In genomic region chr19:18361646-18362045, GRCh38 we compare ENCODE assay signal across 16 cellular contexts. TPM values are rescaled to one million over a fixed set of nuclear protein-coding genes. Genes with fewer than 3 reads are reported as not detected.
DNase-seq lines count a peak whose midpoint lies in the region; ATAC-seq, FAIRE-seq and TF ChIP-seq lines count a peak whose summit lies in the region.
"Had no signal": no experiment of that assay in that cellular context is flagged by ENCODE, and none has a peak within 500 bp of the region (broad histone marks: within the 10 kb centered on the region; RNA-seq: fewer than 3 reads in every experiment).

No MANE protein-coding gene starts in this region.

- H3K79me1 ChIP-seq in trophoblast cell (ENCODE audit: low read length): peaks cover 26% of the 10 kb centered on the region

- H3K79me2 ChIP-seq in K562 (ENCODE audit: control insufficient read depth, insufficient read depth, low read length): peaks cover 10% of the 10 kb centered on the region; the same call in 2 of the 3 replicates
- H3K79me2 ChIP-seq in trophoblast cell (ENCODE audit: control insufficient read depth, insufficient read depth, low read length, poor library complexity): peaks cover 3% of the 10 kb centered on the region
- no peaks in the 10 kb centered on the region for H3K79me2 ChIP-seq in SK-N-SH (ENCODE audit: insufficient read depth)

- H3K27me3 ChIP-seq in K562 (ENCODE audit: control insufficient read depth in 2 of 2, insufficient read depth in 2 of 2, low read length in 2 of 2): no peaks in the 10 kb centered on the region
- no peaks in the 10 kb centered on the region for H3K27me3 ChIP-seq in trophoblast cell (ENCODE audit: insufficient read depth, low read length)
- H3K27me3 ChIP-seq in SK-N-SH (ENCODE audit: insufficient read depth): no peaks in the 10 kb centered on the region
- H3K27me3 ChIP-seq: BE2C had no signal

- POLR2A ChIA-PET in HEK293 (lab: Yijun Ruan, JAX) (no interaction called here), K562 (lab: Yijun Ruan, JAX) (interaction anchor here (1.0 to 13.9 kb wide), 3 partner anchors 13 to 26 kb away, joined by 3 to 207 read pairs (median 3); partner anchors contain the start of gene GDF15), SK-N-SH (lab: Yijun Ruan, JAX) (no interaction called here)

- in situ Hi-C loops in K562 (cut with MboI): no loop called here

- H3K4me1 ChIP-seq in HEK293 (ENCODE audit: control insufficient read depth, insufficient read depth, low read length) (no peaks in the 10 kb centered on the region; the same call in 1 of the 2 replicates), K562 (replicated peaks in 1 of 2; ENCODE audit: control insufficient read depth in 2 of 2, insufficient read depth in 2 of 2, low read length in 2 of 2) (peaks cover 35 to 36% of the 10 kb centered on the region in 2 experiments), trophoblast cell (ENCODE audit: control insufficient read depth in 1 of 2, insufficient read depth in 2 of 2, low read length in 2 of 2) (peaks cover 18 to 21% of the 10 kb centered on the region in 2 experiments), SK-N-SH (ENCODE audit: control insufficient read depth in 1 of 2, insufficient read depth in 2 of 2, low read depth in 1 of 2, low read length in 1 of 2) (peaks cover 20 to 23% of the 10 kb centered on the region in 2 experiments; a peak in 3 of 4 replicates)

- peak overlapping the region; percentile 24 for H2BK120ac ChIP-seq in trophoblast cell (ENCODE audit: insufficient read depth, low read length, poor library complexity)

- no peaks in the 10 kb centered on the region for H3K9me2 ChIP-seq in SK-N-SH

- TF ChIP-seq EP300 in K562 (IDR thresholded peaks at IDR 0.05; ENCODE audit: low read length) (no peak), SK-N-SH (IDR thresholded peaks at IDR 0.05; ENCODE audit: borderline replicate concordance in 1 of 2, low read depth in 1 of 2, low read length in 1 of 2) (no peak)

- H2AK5ac ChIP-seq in trophoblast cell (ENCODE audit: low read length): no peak overlapping the region

- peak in 1 of 4 experiments; percentile 4 for DNase-seq in K562 (ENCODE audit: extremely low read depth in 1 of 4, low spot score in 3 of 4)
- peak; percentile 88 to 98 for DNase-seq in trophoblast cell
- no peak for DNase-seq in SK-N-SH
- no peak for DNase-seq in NCI-H128 (lab: John Stamatoyannopoulos, UW; ENCODE audit: unreplicated experiment)
- DNase-seq: BE2C; CD8-positive, alpha-beta T cell; DND-41; GF-D8; GM23248; KBM-7; NCI-H187; NCI-H69; NK-92 treated with Interleukin-12 subunit alpha and Interleukin-12 subunit beta, amount 100 ng/mL, for 24 hours had no signal

- TF ChIP-seq CTCF in HEK293 (tag by site-specific recombination; IDR thresholded peaks at IDR 0.05) (no peak), K562 (IDR thresholded peaks at IDR 0.05 in 2 of 3, conservative IDR thresholded peaks at IDR 0.05 in 1 of 3; ENCODE audit: insufficient read depth in 2 of 3, low read depth in 1 of 3, low read length in 3 of 3) (no peak), SK-N-SH (IDR thresholded peaks at IDR 0.05) (no peak)

- no peak overlapping the region for H3K9ac ChIP-seq in K562 (ENCODE audit: insufficient read depth in 1 of 2, low read depth in 2 of 2, low read length in 2 of 2)
- H3K9ac ChIP-seq in trophoblast cell (ENCODE audit: low read length): no peak overlapping the region
- H3K9ac ChIP-seq in SK-N-SH: no peak overlapping the region
- H3K9ac ChIP-seq: GM23248 had no signal

- no peak overlapping the region for H3K4ac ChIP-seq in trophoblast cell (ENCODE audit: low read depth, low read length)

- CTCF ChIA-PET in HEK293 (lab: Yijun Ruan, JAX) (interaction anchor here (3.5 kb wide), 1 partner anchor 12 kb away, joined by 27 read pairs; no protein-coding TSS in a partner anchor), K562 (lab: Yijun Ruan, JAX; ENCODE audit: low intra/inter-chr PET ratio) (no interaction called here), SK-N-SH (lab: Yijun Ruan, JAX) (interaction anchor here (0.6 to 7.5 kb wide), 6 partner anchors 12 to 302 kb away, joined by 3 to 66 read pairs (median 12); partner anchors contain the start of gene GDF15)

- H3K4me3 ChIP-seq in HEK293 (ENCODE audit: low read depth, low read length) (no peak overlapping the region), K562 (no peak overlapping the region), trophoblast cell (ENCODE audit: low read depth, low read length) (no peak overlapping the region), SK-N-SH (ENCODE audit: low read depth in 2 of 2, low read length in 1 of 2) (no peak overlapping the region)
- H3K4me3 ChIP-seq: GM23248 had no signal

- peaks cover 0 to 18% of the 10 kb centered on the region in 2 experiments; a peak in 2 of 3 replicates for H3K36me3 ChIP-seq in HEK293 (ENCODE audit: control insufficient read depth in 2 of 2, insufficient read depth in 1 of 2, low read length in 2 of 2)
- H3K36me3 ChIP-seq in K562 (ENCODE audit: control insufficient read depth, insufficient read depth, low read length): peaks cover 86% of the 10 kb centered on the region; the same call in 2 of the 3 replicates
- H3K36me3 ChIP-seq in trophoblast cell (ENCODE audit: control insufficient read depth in 1 of 2, insufficient read depth in 2 of 2, low read length in 2 of 2): peaks cover 7 to 11% of the 10 kb centered on the region in 2 experiments
- peaks cover 6 to 22% of the 10 kb centered on the region in 2 experiments for H3K36me3 ChIP-seq in SK-N-SH (replicated peaks in 1 of 2; ENCODE audit: control insufficient read depth in 1 of 2, insufficient read depth in 2 of 2, low read length in 1 of 2)
- H3K36me3 ChIP-seq: BE2C had no signal

- no peaks in the 10 kb centered on the region for H3K9me1 ChIP-seq in K562 (ENCODE audit: control insufficient read depth, insufficient read depth, low read length)

- no TSS peak for BruUV-seq in K562 (replicated peaks; lab: Mats Ljungman, UMichigan)

- no peak for ATAC-seq in K562
- ATAC-seq: CD8-positive, alpha-beta T cell had no signal

- TF ChIP-seq POLR2A in K562 (conservative IDR thresholded peaks at IDR 0.05): no peak

- no peak overlapping the region for H3K14ac ChIP-seq in trophoblast cell (ENCODE audit: low read length)

- H4K8ac ChIP-seq in trophoblast cell (ENCODE audit: low read depth, low read length): no peak overlapping the region

- no peaks in the 10 kb centered on the region for H4K20me1 ChIP-seq in K562 (replicated peaks; ENCODE audit: control insufficient read depth, insufficient read depth, low read length)
- no peaks in the 10 kb centered on the region for H4K20me1 ChIP-seq in SK-N-SH (ENCODE audit: insufficient read depth)

- no peak for FAIRE-seq in K562 (lab: Jason Lieb, UNC)
- FAIRE-seq: D721Med, HTR-8/SVneo had no signal

- 78% methylated on average over 8 of the region's 8 CpGs for WGBS in K562 (ENCODE audit: insufficient coverage, low coverage, missing lambda C conversion rate)
- no CpG with 5 or more reads among the region's 8 CpGs for WGBS in trophoblast cell (ENCODE audit: extremely low coverage, insufficient coverage, insufficient read length)
- 93% methylated on average over 8 of the region's 8 CpGs for WGBS in SK-N-SH (ENCODE audit: low lambda C conversion rate)

- H3K27ac ChIP-seq in HEK293 (ENCODE audit: extremely low read depth, low read depth, low read length) (no peak overlapping the region), K562 (ENCODE audit: extremely low read depth, low read depth, low read length) (no peak overlapping the region), trophoblast cell (ENCODE audit: low read depth, low read length) (peak overlapping the region; percentile 1), SK-N-SH (ENCODE audit: low read depth in 2 of 2, low read length in 1 of 2) (peak overlapping the region in 1 of 2 experiments; percentile 9; a peak in 1 of 4 replicates)
- H3K27ac ChIP-seq: GM23248 had no signal

- no peak for TF ChIP-seq RAD21 in K562 (CRISPR knock-in tag; conservative IDR thresholded peaks at IDR 0.05 in 1 of 2, IDR thresholded peaks at IDR 0.05 in 1 of 2)
- TF ChIP-seq RAD21 in SK-N-SH (IDR thresholded peaks at IDR 0.05; ENCODE audit: low read length): no peak

- peaks cover 21% of the 10 kb centered on the region for H3F3A ChIP-seq in SK-N-SH (replicated peaks; ENCODE audit: insufficient read depth)

- H3K9me3 ChIP-seq in HEK293 (ENCODE audit: control insufficient read depth, insufficient read depth, low read depth, low read length): no peaks in the 10 kb centered on the region
- no peaks in the 10 kb centered on the region for H3K9me3 ChIP-seq in K562 (replicated peaks; ENCODE audit: control insufficient read depth, insufficient read depth, low read depth, low read length)
- H3K9me3 ChIP-seq in trophoblast cell (ENCODE audit: insufficient read depth, low read depth, low read length): peaks cover 6% of the 10 kb centered on the region
- no peaks in the 10 kb centered on the region for H3K9me3 ChIP-seq in SK-N-SH
- H3K9me3 ChIP-seq: BE2C had no signal

- intact Hi-C loops in K562 (cut with micrococcal nuclease): no loop called here

- H2BK12ac ChIP-seq in trophoblast cell (ENCODE audit: low read length): no peak overlapping the region

- no peak overlapping the region for H3K18ac ChIP-seq in trophoblast cell (ENCODE audit: low read length)

- no peak overlapping the region for H4K91ac ChIP-seq in trophoblast cell (ENCODE audit: low read depth, low read length)

- no peak overlapping the region for H2BK5ac ChIP-seq in trophoblast cell (ENCODE audit: low read depth, low read length, poor library complexity)

- H3K23ac ChIP-seq in trophoblast cell (ENCODE audit: low read length): no peak overlapping the region

- H3K4me2 ChIP-seq in K562 (ENCODE audit: insufficient read depth, low read length): no peak overlapping the region
- H3K4me2 ChIP-seq in trophoblast cell (ENCODE audit: low read length): peak overlapping the region; percentile 7
- H3K4me2 ChIP-seq in SK-N-SH: no peak overlapping the region

- no peak overlapping the region for H4K12ac ChIP-seq in trophoblast cell (ENCODE audit: low read depth, low read length)

- H2AFZ ChIP-seq in K562 (ENCODE audit: low read depth, low read length) (no peak overlapping the region), trophoblast cell (ENCODE audit: insufficient read depth, low read length, poor library complexity) (no peak overlapping the region), SK-N-SH (ENCODE audit: low read depth) (no peak overlapping the region)
- H2AFZ ChIP-seq: GM23248 had no signal

RNA-seq across cellular contexts. Expression of gene PGPEP1, which starts 21.2 kb away (rescaled TPM):
- 44.2 and 152 TPM in 2 replicates for total RNA-seq in K562 (2011; cell fraction: chromatin; rRNA removed; ENCODE audit: low replicate concordance)
- total RNA-seq in K562 (2011; cell fraction: nucleolus; rRNA removed): 93.0 and 102 TPM in 2 replicates
- total RNA-seq in K562 (2011; cell fraction: nucleoplasm; rRNA removed): 67.2 and 79.3 TPM in 2 replicates
- total RNA-seq in K562 (2014; rRNA removed) (29.5 and 33.8 TPM in 2 replicates), K562 (2014; rRNA removed; fragmentation: Illumina TruSeq; extraction: Trizol) (32.2 and 33.5 TPM in 2 replicates), K562 (2015; rRNA removed; fragmentation: Illumina TruSeq; extraction: Trizol) (37.3 and 38.5 TPM in 2 replicates), K562 (2021) (61.7 and 69.6 TPM in 2 replicates)
- polyA plus RNA-seq in K562 (2011; rRNA removed) (37.8 and 43.0 TPM in 2 replicates), K562 (2014; fragmentation: Illumina TruSeq; extraction: Trizol) (36.1 and 36.4 TPM in 2 replicates), K562 (2014; fragmentation: Nextera tagmentation; extraction: Ambion mirVana) (10 to 100 TPM in 1 of 2 experiments, 1 to 10 TPM in 1; 10.0 to 13.4 TPM), K562 (2014; rRNA removed) (32.1 and 33.5 TPM in 2 replicates), SK-N-SH (2012; rRNA removed) (13.8 and 13.9 TPM in 2 replicates)
- polyA plus RNA-seq in K562 (2011; cell fraction: cytosol; rRNA removed): 33.8 and 35.3 TPM in 2 replicates
- polyA plus RNA-seq in K562 (2011; cell fraction: nucleus; rRNA removed): 40.8 and 54.8 TPM in 2 replicates
- polyA plus RNA-seq in K562 (2012): 28.3 and 41.7 TPM in 2 replicates
- 49.2 and 73.9 TPM in 2 replicates for polyA minus RNA-seq in K562 (2011; rRNA and poly(A)+ RNA removed)
- 39.5 and 43.2 TPM in 2 replicates for polyA minus RNA-seq in K562 (2011; cell fraction: cytosol; rRNA and poly(A)+ RNA removed)
- 33.0 and 37.7 TPM in 2 replicates for polyA minus RNA-seq in K562 (2011; cell fraction: nucleus; rRNA and poly(A)+ RNA removed)
- polyA plus RNA-seq in trophoblast cell (2013): 46.5 and 56.5 TPM in 2 replicates
- polyA plus RNA-seq in SK-N-SH (2012; cell fraction: cytosol; rRNA removed): 6.6 and 6.9 TPM in 2 replicates
- 29.5 and 30.2 TPM in 2 replicates for polyA plus RNA-seq in SK-N-SH (2012; cell fraction: nucleus; rRNA removed)

RNA-seq across cellular contexts. Expression of gene GDF15, which starts 24.3 kb away (rescaled TPM):
- total RNA-seq in K562 (2011; cell fraction: chromatin; rRNA removed; ENCODE audit: low replicate concordance): 25.1 and 116 TPM in 2 replicates
- total RNA-seq in K562 (2011; cell fraction: nucleolus; rRNA removed): 214 and 262 TPM in 2 replicates
- 94.6 and 109 TPM in 2 replicates for total RNA-seq in K562 (2011; cell fraction: nucleoplasm; rRNA removed)
- total RNA-seq in K562 (2014; rRNA removed): 78.0 and 82.4 TPM in 2 replicates
- total RNA-seq in K562 (2014; rRNA removed; fragmentation: Illumina TruSeq; extraction: Trizol): 7.3 TPM in 2 replicates
- total RNA-seq in K562 (2015; rRNA removed; fragmentation: Illumina TruSeq; extraction: Trizol): 10.1 and 11.0 TPM in 2 replicates
- total RNA-seq in K562 (2021): 69.8 and 74.5 TPM in 2 replicates
- polyA plus RNA-seq in K562 (2011; rRNA removed): 12.5 TPM in 2 replicates
- polyA plus RNA-seq in K562 (2011; cell fraction: cytosol; rRNA removed): 31.8 and 127 TPM in 2 replicates
- polyA plus RNA-seq in K562 (2011; cell fraction: nucleus; rRNA removed): 21.6 and 59.4 TPM in 2 replicates
- polyA plus RNA-seq in K562 (2012): 50.1 and 369 TPM in 2 replicates
- 19.3 and 47.1 TPM in 2 replicates for polyA plus RNA-seq in K562 (2014; fragmentation: Illumina TruSeq; extraction: Trizol)
- 1 to 10 TPM; 2.3 to 2.9 TPM for polyA plus RNA-seq in K562 (2014; fragmentation: Nextera tagmentation; extraction: Ambion mirVana)
- polyA plus RNA-seq in K562 (2014; rRNA removed): 57.2 and 67.4 TPM in 2 replicates
- polyA minus RNA-seq in K562 (2011; rRNA and poly(A)+ RNA removed): 2.4 and 5.6 TPM in 2 replicates
- 31.8 and 32.2 TPM in 2 replicates for polyA minus RNA-seq in K562 (2011; cell fraction: cytosol; rRNA and poly(A)+ RNA removed)
- 18.5 and 24.2 TPM in 2 replicates for polyA minus RNA-seq in K562 (2011; cell fraction: nucleus; rRNA and poly(A)+ RNA removed)
- polyA plus RNA-seq in trophoblast cell (2013): 182 and 198 TPM in 2 replicates
- polyA plus RNA-seq in SK-N-SH (2012; rRNA removed): 74.1 and 129 TPM in 2 replicates
- 48.5 and 76.8 TPM in 2 replicates for polyA plus RNA-seq in SK-N-SH (2012; cell fraction: cytosol; rRNA removed)
- polyA plus RNA-seq in SK-N-SH (2012; cell fraction: nucleus; rRNA removed): 193 and 251 TPM in 2 replicates
- total RNA-seq: CD8-positive, alpha-beta T cell had no signal

RNA-seq across cellular contexts. Expression of gene LRRC25, which starts 35.8 kb away (rescaled TPM):
- total RNA-seq in K562 (2011; cell fraction: chromatin; rRNA removed; ENCODE audit: low replicate concordance): 0.25 TPM in 1 of 2 replicates, not detected in the other
- 0.39 and 0.50 TPM in 2 replicates for total RNA-seq in K562 (2011; cell fraction: nucleolus; rRNA removed)
- 0.22 TPM in 1 of 2 replicates, not detected in the other for total RNA-seq in K562 (2011; cell fraction: nucleoplasm; rRNA removed)
- 0.18 and 0.29 TPM in 2 replicates for total RNA-seq in K562 (2014; rRNA removed)
- 0.07 TPM in 1 of 2 replicates, not detected in the other for total RNA-seq in K562 (2014; rRNA removed; fragmentation: Illumina TruSeq; extraction: Trizol)
- total RNA-seq in K562 (2015; rRNA removed; fragmentation: Illumina TruSeq; extraction: Trizol): 0.30 and 0.36 TPM in 2 replicates
- 0.09 and 0.22 TPM in 2 replicates for total RNA-seq in K562 (2021)
- 0.10 and 0.42 TPM in 2 replicates for polyA plus RNA-seq in K562 (2011; rRNA removed)
- 0.31 and 0.41 TPM in 2 replicates for polyA plus RNA-seq in K562 (2011; cell fraction: cytosol; rRNA removed)
- polyA plus RNA-seq in K562 (2011; cell fraction: nucleus; rRNA removed): 0.20 and 0.53 TPM in 2 replicates
- polyA plus RNA-seq in K562 (2012): 0.33 and 1.1 TPM in 2 replicates
- 0.10 and 0.25 TPM in 2 replicates for polyA plus RNA-seq in K562 (2014; fragmentation: Illumina TruSeq; extraction: Trizol)
- polyA plus RNA-seq in K562 (2014; fragmentation: Nextera tagmentation; extraction: Ambion mirVana): not detected
- polyA plus RNA-seq in K562 (2014; rRNA removed): 0.08 TPM in 1 of 2 replicates, not detected in the other
- polyA minus RNA-seq in K562 (2011; rRNA and poly(A)+ RNA removed): 0.11 and 0.18 TPM in 2 replicates
- 0.57 and 1.1 TPM in 2 replicates for polyA minus RNA-seq in K562 (2011; cell fraction: cytosol; rRNA and poly(A)+ RNA removed)
- polyA minus RNA-seq in K562 (2011; cell fraction: nucleus; rRNA and poly(A)+ RNA removed): 0.13 and 0.67 TPM in 2 replicates
- not detected in 2 replicates for polyA plus RNA-seq in trophoblast cell (2013)
- polyA plus RNA-seq in SK-N-SH (2012; rRNA removed): not detected in 2 replicates
- polyA plus RNA-seq in SK-N-SH (2012; cell fraction: cytosol; rRNA removed): not detected in 2 replicates
- polyA plus RNA-seq in SK-N-SH (2012; cell fraction: nucleus; rRNA removed): not detected in 2 replicates
- total RNA-seq: GM23248 had no signal
- polyA plus RNA-seq: GM23248 had no signal

RNA-seq across cellular contexts. Expression of gene LSM4, which starts 38.8 kb away (rescaled TPM):
- total RNA-seq in K562 (2011; cell fraction: chromatin; rRNA removed; ENCODE audit: low replicate concordance): 34.5 and 96.0 TPM in 2 replicates
- total RNA-seq in K562 (2011; cell fraction: nucleolus; rRNA removed): 110 and 120 TPM in 2 replicates
- 70.1 and 74.1 TPM in 2 replicates for total RNA-seq in K562 (2011; cell fraction: nucleoplasm; rRNA removed)
- 763 and 822 TPM in 2 replicates for total RNA-seq in K562 (2014; rRNA removed)
- 202 and 208 TPM in 2 replicates for total RNA-seq in K562 (2014; rRNA removed; fragmentation: Illumina TruSeq; extraction: Trizol)
- 273 and 275 TPM in 2 replicates for total RNA-seq in K562 (2015; rRNA removed; fragmentation: Illumina TruSeq; extraction: Trizol)
- 362 and 385 TPM in 2 replicates for total RNA-seq in K562 (2021)
- polyA plus RNA-seq in K562 (2011; rRNA removed): 188 and 201 TPM in 2 replicates
- 294 and 432 TPM in 2 replicates for polyA plus RNA-seq in K562 (2011; cell fraction: cytosol; rRNA removed)
- 206 and 249 TPM in 2 replicates for polyA plus RNA-seq in K562 (2011; cell fraction: nucleus; rRNA removed)
- polyA plus RNA-seq in K562 (2012): 245 and 279 TPM in 2 replicates
- 126 and 203 TPM in 2 replicates for polyA plus RNA-seq in K562 (2014; fragmentation: Illumina TruSeq; extraction: Trizol)
- 10 to 100 TPM; 11.9 to 29.7 TPM for polyA plus RNA-seq in K562 (2014; fragmentation: Nextera tagmentation; extraction: Ambion mirVana)
- 674 and 746 TPM in 2 replicates for polyA plus RNA-seq in K562 (2014; rRNA removed)
- 38.4 and 39.9 TPM in 2 replicates for polyA minus RNA-seq in K562 (2011; rRNA and poly(A)+ RNA removed)
- polyA minus RNA-seq in K562 (2011; cell fraction: cytosol; rRNA and poly(A)+ RNA removed): 64.5 and 67.5 TPM in 2 replicates
- polyA minus RNA-seq in K562 (2011; cell fraction: nucleus; rRNA and poly(A)+ RNA removed): 48.1 and 57.9 TPM in 2 replicates
- 216 and 223 TPM in 2 replicates for polyA plus RNA-seq in trophoblast cell (2013)
- 235 and 277 TPM in 2 replicates for polyA plus RNA-seq in SK-N-SH (2012; rRNA removed)
- 193 and 249 TPM in 2 replicates for polyA plus RNA-seq in SK-N-SH (2012; cell fraction: cytosol; rRNA removed)
- polyA plus RNA-seq in SK-N-SH (2012; cell fraction: nucleus; rRNA removed): 104 and 192 TPM in 2 replicates

RNA-seq across cellular contexts. Expression of gene SSBP4, which starts 57.6 kb away (rescaled TPM):
- total RNA-seq in K562 (2011; cell fraction: chromatin; rRNA removed; ENCODE audit: low replicate concordance): 28.5 and 141 TPM in 2 replicates
- 209 and 228 TPM in 2 replicates for total RNA-seq in K562 (2011; cell fraction: nucleolus; rRNA removed)
- 68.6 and 76.2 TPM in 2 replicates for total RNA-seq in K562 (2011; cell fraction: nucleoplasm; rRNA removed)
- total RNA-seq in K562 (2014; rRNA removed) (125 and 188 TPM in 2 replicates), K562 (2014; rRNA removed; fragmentation: Illumina TruSeq; extraction: Trizol) (21.2 and 21.4 TPM in 2 replicates), K562 (2015; rRNA removed; fragmentation: Illumina TruSeq; extraction: Trizol) (72.3 and 76.3 TPM in 2 replicates), K562 (2021) (189 TPM in 2 replicates)
- polyA plus RNA-seq in K562 (2011; rRNA removed) (20.1 and 25.9 TPM in 2 replicates), K562 (2014; fragmentation: Illumina TruSeq; extraction: Trizol) (39.0 and 114 TPM in 2 replicates), K562 (2014; fragmentation: Nextera tagmentation; extraction: Ambion mirVana) (1 to 10 TPM; 1.1 to 1.9 TPM), K562 (2014; rRNA removed) (119 and 133 TPM in 2 replicates), SK-N-SH (2012; rRNA removed) (22.5 and 24.9 TPM in 2 replicates)
- polyA plus RNA-seq in K562 (2011; cell fraction: cytosol; rRNA removed): 25.4 and 118 TPM in 2 replicates
- polyA plus RNA-seq in K562 (2011; cell fraction: nucleus; rRNA removed): 134 and 296 TPM in 2 replicates
- polyA plus RNA-seq in K562 (2012): 81.3 and 110 TPM in 2 replicates
- polyA minus RNA-seq in K562 (2011; rRNA and poly(A)+ RNA removed): 3.6 and 7.0 TPM in 2 replicates
- polyA minus RNA-seq in K562 (2011; cell fraction: cytosol; rRNA and poly(A)+ RNA removed): 37.3 and 43.8 TPM in 2 replicates
- polyA minus RNA-seq in K562 (2011; cell fraction: nucleus; rRNA and poly(A)+ RNA removed): 85.0 and 105 TPM in 2 replicates
- polyA plus RNA-seq in trophoblast cell (2013): 51.1 and 52.0 TPM in 2 replicates
- 12.4 and 23.4 TPM in 2 replicates for polyA plus RNA-seq in SK-N-SH (2012; cell fraction: cytosol; rRNA removed)
- 89.0 and 178 TPM in 2 replicates for polyA plus RNA-seq in SK-N-SH (2012; cell fraction: nucleus; rRNA removed)

Comparison
In these comparisons a context has a peak if more than half of its experiments do, and no peak if none do; other contexts are left out.
1. DNase-seq: peak in trophoblast cell (2 of 2); none in SK-N-SH (single experiment) and NCI-H128 (single experiment).